Comparison of ENCODE assay signal across 23 cellular contexts in the genomic region with DNA sequence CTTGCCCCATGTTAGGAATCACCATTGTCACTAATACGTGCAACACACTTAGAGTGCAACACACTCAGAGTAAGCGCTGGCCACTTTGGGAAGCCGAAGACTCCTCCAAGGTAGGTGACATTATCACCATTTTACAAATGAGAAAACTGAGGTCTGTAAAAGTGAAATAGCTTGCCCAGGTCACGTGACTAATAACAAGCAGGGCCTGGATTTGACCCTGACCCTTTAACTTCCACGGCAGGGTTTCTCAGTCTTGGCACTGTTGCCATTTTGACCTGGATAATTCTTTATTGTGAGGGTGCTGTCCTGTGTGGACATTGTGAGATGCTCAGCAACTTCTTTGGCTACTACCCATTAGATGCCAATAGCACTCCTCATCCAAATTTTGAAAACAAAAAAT. TPM values are rescaled to one million over a fixed set of nuclear protein-coding genes. Genes with fewer than 3 reads are reported as not detected.
DNase-seq lines count a peak whose midpoint lies in the region; ATAC-seq and TF ChIP-seq lines count a peak whose summit lies in the region.
"Had no signal": no experiment of that assay in that cellular context is flagged by ENCODE, and none has a peak within 500 bp of the region (broad histone marks: within the 10 kb centered on the region; RNA-seq: fewer than 3 reads in every experiment).

No MANE protein-coding gene starts in this region.

- CTCF ChIA-PET in CD8-positive, alpha-beta memory T cell (lab: Charles Lee), result interaction anchor here (0.7 kb wide), 1 partner anchor 74 kb away, joined by 3 read pairs; no protein-coding TSS in a partner anchor
- CTCF ChIA-PET in IMR-90 (lab: Yijun Ruan, JAX), result no interaction called here

- no peak overlapping the region for H3K23ac ChIP-seq in IMR-90 (ENCODE audit: low read depth, low read length)

- TF ChIP-seq POLR2A in IMR-90 (IDR thresholded peaks at IDR 0.05; ENCODE audit: low read depth, low read length), result no peak
- no peak for TF ChIP-seq POLR2A in esophagus muscularis mucosa (IDR thresholded peaks at IDR 0.05; ENCODE audit: low read depth)

- peak overlapping the region; percentile 38; the same call in 1 of the 2 replicates for H4K5ac ChIP-seq in IMR-90 (ENCODE audit: low read depth, low read length)

- WGBS in IMR-90 (ENCODE audit: extremely low coverage in 2 of 2, insufficient read length in 1 of 2), 2 experiments, result 100% methylated on average over 1 of the region's 5 CpGs; no CpG with 5 or more reads in 1 of the 2 experiments
- WGBS in esophagus muscularis mucosa, result 87% methylated on average over 5 of the region's 5 CpGs

- no peak overlapping the region for H3K4me3 ChIP-seq in CD8-positive, alpha-beta memory T cell (ENCODE audit: low read length)
- no peak overlapping the region for H3K4me3 ChIP-seq in IMR-90 (ENCODE audit: insufficient read depth, low read depth, low read length)
- no peak overlapping the region for H3K4me3 ChIP-seq in esophagus muscularis mucosa
- no peak overlapping the region for H3K4me3 ChIP-seq in rectal smooth muscle tissue (ENCODE audit: low read length)
- H3K4me3 ChIP-seq: lung, mucosa of descending colon, neural progenitor cell, prostate gland, smooth muscle cell, upper lobe of left lung had no signal

- peak overlapping the region; percentile 9; the same call in 1 of the 2 replicates for H4K91ac ChIP-seq in IMR-90 (ENCODE audit: insufficient read depth, low read depth, low read length)

- no peak for TF ChIP-seq RAD21 in IMR-90 (IDR thresholded peaks at IDR 0.05; ENCODE audit: low read length)

- no peak overlapping the region for H2AK9ac ChIP-seq in IMR-90 (replicated peaks; ENCODE audit: low read depth, low read length, poor library complexity)

- no peaks in the 10 kb centered on the region for H4K20me1 ChIP-seq in IMR-90 (ENCODE audit: insufficient read depth, low read length)

- H3K9me3 ChIP-seq in CD8-positive, alpha-beta memory T cell (ENCODE audit: low read length), result no peaks in the 10 kb centered on the region
- H3K9me3 ChIP-seq in IMR-90 (ENCODE audit: control insufficient read depth, insufficient read depth, low read length) (no peaks in the 10 kb centered on the region), esophagus muscularis mucosa (no peaks in the 10 kb centered on the region)
- H3K9me3 ChIP-seq: mucosa of descending colon, prostate gland, upper lobe of left lung had no signal

- H3K4me2 ChIP-seq in IMR-90 (ENCODE audit: low read depth, low read length), result no peak overlapping the region
- H3K4me2 ChIP-seq: neural progenitor cell, smooth muscle cell had no signal

- no peaks in the 10 kb centered on the region for H3K27me3 ChIP-seq in CD8-positive, alpha-beta memory T cell (ENCODE audit: insufficient read depth, low read length, poor library complexity, severe bottlenecking)
- H3K27me3 ChIP-seq in IMR-90 (ENCODE audit: control insufficient read depth, insufficient read depth, low read length) (peaks cover 4% of the 10 kb centered on the region; the same call in 1 of the 2 replicates), esophagus muscularis mucosa (no peaks in the 10 kb centered on the region), rectal smooth muscle tissue (ENCODE audit: control insufficient read depth, insufficient read depth, low read length) (no peaks in the 10 kb centered on the region)
- H3K27me3 ChIP-seq: upper lobe of left lung had no signal

- no peak overlapping the region; the same call in 1 of the 2 replicates for H3K14ac ChIP-seq in IMR-90 (replicated peaks; ENCODE audit: low read depth, low read length)

- no peaks in the 10 kb centered on the region for H3K79me1 ChIP-seq in IMR-90 (ENCODE audit: low read depth in 1 of 2, low read length in 2 of 2)

- no peaks in the 10 kb centered on the region for H3K36me3 ChIP-seq in CD8-positive, alpha-beta memory T cell (ENCODE audit: insufficient read depth, low read length)
- H3K36me3 ChIP-seq in IMR-90 (ENCODE audit: control insufficient read depth, insufficient read depth, low read length) (no peaks in the 10 kb centered on the region), esophagus muscularis mucosa (no peaks in the 10 kb centered on the region), rectal smooth muscle tissue (ENCODE audit: control insufficient read depth, insufficient read depth, low read length) (no peaks in the 10 kb centered on the region)
- H3K36me3 ChIP-seq: neural progenitor cell, prostate gland, upper lobe of left lung had no signal

- no peak for TF ChIP-seq EP300 in esophagus muscularis mucosa (IDR thresholded peaks at IDR 0.05)

- peak overlapping the region; percentile 22; the same call in 1 of the 2 replicates for H3K4ac ChIP-seq in IMR-90 (ENCODE audit: low read depth, low read length)

- BruUV-seq in IMR-90 (replicated peaks; lab: Mats Ljungman, UMichigan), result no TSS peak

- H3K4me1 Mint-ChIP-seq in CD8-positive, alpha-beta memory T cell, result peaks cover 26 to 46% (median 37%) of the 10 kb centered on the region in 3 donors
- peaks cover 32% of the 10 kb centered on the region for H3K4me1 Mint-ChIP-seq in chondrocyte (ENCODE audit: low read depth)

- H3K4me1 ChIP-seq in CD8-positive, alpha-beta memory T cell (ENCODE audit: insufficient read depth, low read length), result peaks cover 31% of the 10 kb centered on the region
- H3K4me1 ChIP-seq in IMR-90 (ENCODE audit: control insufficient read depth, insufficient read depth, low read length) (peaks cover 13% of the 10 kb centered on the region), esophagus muscularis mucosa (peaks cover 0 to 18% (median 8%) of the 10 kb centered on the region in 4 donors), rectal smooth muscle tissue (ENCODE audit: control insufficient read depth, insufficient read depth, low read length) (no peaks in the 10 kb centered on the region)
- H3K4me1 ChIP-seq: prostate gland had no signal

- ATAC-seq in IMR-90 (ENCODE audit: low read depth), result no peak
- ATAC-seq: HCT116 had no signal

- H3K36me3 Mint-ChIP-seq in CD8-positive, alpha-beta memory T cell, result no peaks in the 10 kb centered on the region
- no peaks in the 10 kb centered on the region for H3K36me3 Mint-ChIP-seq in chondrocyte (ENCODE audit: low read depth)
- H3K36me3 Mint-ChIP-seq: neural progenitor cell had no signal

- peak overlapping the region; percentile 71; the same call in 1 of the 2 replicates for H3K18ac ChIP-seq in IMR-90 (ENCODE audit: low read depth, low read length)

- H2AK5ac ChIP-seq in IMR-90 (ENCODE audit: low read depth, low read length), result peak overlapping the region; percentile 62; the same call in 1 of the 2 replicates

- H3K9me3 Mint-ChIP-seq in CD8-positive, alpha-beta memory T cell, result no peaks in the 10 kb centered on the region
- no peaks in the 10 kb centered on the region for H3K9me3 Mint-ChIP-seq in chondrocyte (ENCODE audit: low read depth)
- H3K9me3 Mint-ChIP-seq: activated CD4-positive, alpha-beta T cell treated with anti-CD3 and anti-CD28 coated beads, Interleukin-2, amount 10 ng/mL, durations not matched to agents 24 days and 14 days; activated T-cell treated with anti-CD3 and anti-CD28 coated beads, Interleukin-2, amount 50 U/mL, for 4 hours; neural progenitor cell had no signal

- H3K27ac ChIP-seq in CD8-positive, alpha-beta memory T cell (ENCODE audit: low read depth, low read length), result no peak overlapping the region
- H3K27ac ChIP-seq in IMR-90 (ENCODE audit: insufficient read depth, low read length) (peak overlapping the region; percentile 84; the same call in 1 of the 2 replicates), esophagus muscularis mucosa (replicated peaks in 1 of 4) (peak overlapping the region in 3 of 4 donors; percentile 22 to 47 (median 35)), rectal smooth muscle tissue (ENCODE audit: low read depth, low read length) (peak overlapping the region; percentile 35)
- H3K27ac ChIP-seq: C4-2B, neural progenitor cell, prostate gland had no signal

- no peak overlapping the region for H3K4me3 Mint-ChIP-seq in CD8-positive, alpha-beta memory T cell
- H3K4me3 Mint-ChIP-seq in chondrocyte (ENCODE audit: unreplicated experiment), result no peak overlapping the region
- H3K4me3 Mint-ChIP-seq: activated CD4-positive, alpha-beta T cell treated with anti-CD3 and anti-CD28 coated beads, Interleukin-2, amount 10 ng/mL, durations not matched to agents 24 days and 14 days; activated T-cell treated with anti-CD3 and anti-CD28 coated beads, Interleukin-2, amount 50 U/mL, for 4 hours; neural progenitor cell had no signal

- in situ Hi-C loops in IMR-90 (cut with MboI; ENCODE audit: low sequenced_read_pairs), result no loop called here
- in situ Hi-C loops in G401 (cut with HindIII; ENCODE audit: low sequenced_read_pairs), result no loop called here

- H3K9me1 ChIP-seq in IMR-90 (ENCODE audit: insufficient read depth, low read length), result peaks cover 3% of the 10 kb centered on the region; the same call in 1 of the 2 replicates

- no peak for DNase-seq in CD8-positive, alpha-beta memory T cell
- no peak for DNase-seq in IMR-90
- no peak for DNase-seq in esophagus muscularis mucosa (ENCODE audit: extremely low spot score)
- DNase-seq in G401 (ENCODE audit: low spot score), result no peak
- DNase-seq in hepatic stellate cell (ENCODE audit: low spot score), result no peak
- DNase-seq in chondrocyte (ENCODE audit: low spot score), result no peak
- DNase-seq: activated gamma-delta T cell treated with Interleukin-2 at 50 U/mL for 16 hours; activated T-cell treated with anti-CD3 and anti-CD28 coated beads, Interleukin-2, amount 50 U/mL, for 4 hours; Calu3; NCI-H1436 treated with DMSO at 0.1 percent for 48 hours; stimulated activated CD4-positive, alpha-beta T cell treated with anti-CD3 and anti-CD28 coated beads, Interleukin-2, amount 100 ng/mL, for 24 hours had no signal

- H3K27me3 Mint-ChIP-seq in CD8-positive, alpha-beta memory T cell, result peaks cover 0 to 3% of the 10 kb centered on the region in 2 donors
- peaks cover 5% of the 10 kb centered on the region for H3K27me3 Mint-ChIP-seq in chondrocyte (ENCODE audit: low read depth)

- dilution Hi-C loops in IMR-90 (cut with HindIII; ENCODE audit: low sequenced_read_pairs, unreplicated experiment), result no loop called here

- intact Hi-C loops in IMR-90 (cut with micrococcal nuclease) (loop anchor here (5.0 kb wide), 1 partner anchor 192 kb away; no protein-coding TSS in a partner anchor), esophagus muscularis mucosa (cut with DNase I) (no loop called here)

- H4K8ac ChIP-seq in IMR-90 (ENCODE audit: low read depth in 2 of 2, low read length in 2 of 2), result no peak overlapping the region

- H3K27ac Mint-ChIP-seq in CD8-positive, alpha-beta memory T cell, result peak overlapping the region in 6 of 8 donors; percentile 26 to 86 (median 38)
- H3K27ac Mint-ChIP-seq in chondrocyte (ENCODE audit: unreplicated experiment), result no peak overlapping the region
- H3K27ac Mint-ChIP-seq: neural progenitor cell had no signal

- H2BK120ac ChIP-seq in IMR-90 (ENCODE audit: low read depth, low read length), result no peak overlapping the region

- no peak for TF ChIP-seq CTCF in IMR-90 (conservative IDR thresholded peaks at IDR 0.05; ENCODE audit: low read depth, low read length)
- TF ChIP-seq CTCF in esophagus muscularis mucosa (IDR thresholded peaks at IDR 0.05), result no peak
- no peak for TF ChIP-seq CTCF in chondrocyte (IDR thresholded peaks at IDR 0.05)

- H2AFZ ChIP-seq in IMR-90 (replicated peaks; ENCODE audit: low read length, poor library complexity), result no peak overlapping the region
- H2AFZ ChIP-seq: neural progenitor cell had no signal

- peak overlapping the region; percentile 19; the same call in 2 of the 3 replicates for H2BK15ac ChIP-seq in IMR-90 (ENCODE audit: low read depth, low read length)

- no peak overlapping the region for H3K56ac ChIP-seq in IMR-90 (ENCODE audit: extremely low read depth, insufficient read depth, low read length)

- no peak overlapping the region for H3K9ac ChIP-seq in IMR-90 (ENCODE audit: low read depth, low read length)
- no peak overlapping the region for H3K9ac ChIP-seq in rectal smooth muscle tissue (ENCODE audit: low read length)
- H3K9ac ChIP-seq: neural progenitor cell had no signal

- H2BK5ac ChIP-seq in IMR-90 (ENCODE audit: low read depth, low read length, poor library complexity, severe bottlenecking), result no peak overlapping the region

- POLR2A ChIA-PET in CD8-positive, alpha-beta memory T cell (lab: Charles Lee), result interaction anchor here (0.6 kb wide), 1 partner anchor 13 kb away, joined by 3 read pairs; no protein-coding TSS in a partner anchor
- POLR2A ChIA-PET in IMR-90 (lab: Charles Lee; ENCODE audit: unreplicated experiment), result no interaction called here

- H2BK20ac ChIP-seq in IMR-90 (ENCODE audit: low read depth, low read length), result peak overlapping the region; percentile 67; the same call in 1 of the 2 replicates

RNA-seq across cellular contexts. Expression of a gene that starts 7.8 kb away (rescaled TPM):
- total RNA-seq in CD8-positive, alpha-beta memory T cell, result under 1 TPM in 1 of 2 experiments, not detected in 1; 0.07 TPM
- polyA plus RNA-seq in CD8-positive, alpha-beta memory T cell, result not detected
- not detected in 2 replicates for total RNA-seq in IMR-90 (2012; rRNA removed)
- polyA plus RNA-seq in IMR-90 (2012; rRNA removed), result 0.03 TPM in 2 replicates
- 0.01 and 0.05 TPM in 2 replicates for polyA plus RNA-seq in IMR-90 (2012; cell fraction: cytosol; rRNA removed)
- polyA plus RNA-seq in IMR-90 (2012; cell fraction: nucleus; rRNA removed; ENCODE audit: low replicate concordance), result 0.02 TPM in 1 of 2 replicates, not detected in the other
- total RNA-seq in esophagus muscularis mucosa, result 1 to 10 TPM; 1.2 to 7.6 (median 2.3) TPM
- not detected in 2 replicates for total RNA-seq in G401 (2014; rRNA removed; shearing (Covaris generic))
- not detected in 3 replicates for total RNA-seq in chondrocyte
- total RNA-seq: activated CD4-positive, alpha-beta T cell treated with anti-CD3 and anti-CD28 coated beads, Interleukin-2, amount 10 ng/mL, durations not matched to agents 24 days and 14 days; activated T-cell treated with anti-CD3 and anti-CD28 coated beads, Interleukin-2, amount 50 U/mL, for 4 hours; Calu3; smooth muscle cell; T-helper 2 cell treated with Interferon-gamma antibody and Interleukin-4, amounts not matched to agents 100 ng/mL and 5 ng/mL, for 36 hours had no signal
- polyA plus RNA-seq: keratinocyte, smooth muscle cell had no signal
